Comparison of ENCODE assay signal across 9 cellular contexts in the genomic region with DNA sequence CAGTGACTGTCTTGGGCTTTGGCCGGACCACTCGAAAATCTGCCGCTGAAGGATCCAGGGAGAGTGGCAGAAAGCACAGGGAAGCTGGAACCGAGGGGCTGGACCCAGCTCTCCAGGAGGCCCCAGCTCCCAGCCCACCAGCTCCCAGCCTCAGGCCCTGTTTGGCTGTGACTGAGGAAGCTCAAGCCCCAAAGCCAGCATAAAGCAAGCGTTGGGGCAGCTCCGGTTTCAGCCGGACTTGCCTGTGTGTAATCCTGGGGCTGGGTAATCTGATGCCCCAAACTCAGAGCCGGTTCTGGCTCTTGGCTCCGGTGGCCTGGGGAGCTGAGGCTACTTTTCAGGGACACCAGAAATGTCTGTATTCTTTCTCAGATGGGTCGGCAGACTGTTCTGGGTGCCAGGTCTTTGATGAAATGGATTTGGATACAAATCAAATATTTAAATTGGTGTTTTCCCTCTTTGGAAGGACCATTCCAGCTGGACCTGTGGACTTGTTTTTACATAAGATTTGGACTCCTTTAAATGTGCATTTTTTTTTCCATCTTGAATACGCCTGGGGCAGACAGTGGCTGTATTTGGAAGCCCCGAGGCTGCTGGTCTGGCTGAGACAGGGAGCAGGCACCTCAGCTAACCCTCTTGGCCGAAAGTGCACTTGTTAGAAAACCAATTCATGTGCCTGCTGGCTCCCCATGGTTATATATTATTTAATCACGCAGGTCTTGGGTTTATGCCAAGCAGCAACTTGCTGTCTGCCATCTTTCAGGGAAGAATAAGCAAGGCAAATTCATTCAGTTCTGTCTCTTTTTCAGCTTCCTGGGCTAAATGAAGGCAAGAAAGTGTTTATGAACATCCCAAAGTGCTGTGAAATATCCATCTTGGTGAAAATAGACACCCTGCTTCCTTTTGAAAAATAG. TPM values are rescaled to one million over a fixed set of nuclear protein-coding genes. Genes with fewer than 3 reads are reported as not detected.
DNase-seq lines count a peak whose midpoint lies in the region; ATAC-seq, FAIRE-seq and TF ChIP-seq lines count a peak whose summit lies in the region.
"Had no signal": no experiment of that assay in that cellular context is flagged by ENCODE, and none has a peak within 500 bp of the region (broad histone marks: within the 10 kb centered on the region; RNA-seq: fewer than 3 reads in every experiment).

No MANE protein-coding gene starts in this region.

- H3K27ac ChIP-seq in psoas muscle, result peak overlapping the region; percentile 51

- no peaks in the 10 kb centered on the region for H3K4me1 Mint-ChIP-seq in stimulated activated memory B cell treated with anti-CD40 and anti-IgM and Interleukin-4, amounts not matched to agents 10 μg/mL and 1 μg/mL and 100 μg/mL, for 72 hours
- H3K4me1 Mint-ChIP-seq: memory B cell had no signal

- DNase-seq in EL (peak; percentile 25), NCI-H510A (lab: John Stamatoyannopoulos, UW) (peak; percentile 15), fibroblast of the conjunctiva (ENCODE audit: low read depth) (peak; percentile 57), psoas muscle (peak; percentile 61 to 84), D721Med (ENCODE audit: insufficient read length, low spot score) (no peak)

- intact Hi-C loops in psoas muscle (cut with DNase I), result no loop called here

- H3K9me3 Mint-ChIP-seq in stimulated activated memory B cell treated with anti-CD40 and anti-IgM and Interleukin-4, amounts not matched to agents 10 μg/mL and 1 μg/mL and 100 μg/mL, for 72 hours, result peaks cover 11% of the 10 kb centered on the region

- WGBS in psoas muscle, 3 donors, result 13 to 20% (median 18%) methylated on average over 14 of the region's 14 CpGs

- H3K4me3 Mint-ChIP-seq in stimulated activated memory B cell treated with anti-CD40 and anti-IgM and Interleukin-4, amounts not matched to agents 10 μg/mL and 1 μg/mL and 100 μg/mL, for 72 hours, result no peak overlapping the region
- H3K4me3 Mint-ChIP-seq: memory B cell had no signal

- ATAC-seq in psoas muscle (peak; percentile 92 to 97 (median 94)), GM19467 (IDR thresholded peaks at IDR 0.05; ENCODE audit: unreplicated experiment) (no peak), HG03135 (IDR thresholded peaks at IDR 0.05; ENCODE audit: unreplicated experiment) (no peak)
- ATAC-seq in stimulated activated memory B cell treated with anti-CD40 and anti-IgM and Interleukin-4, amounts not matched to agents 10 μg/mL and 1 μg/mL and 100 μg/mL, for 72 hours, result no peak

- H3K4me3 ChIP-seq in psoas muscle, result peak overlapping the region; percentile 37

- H3K27me3 Mint-ChIP-seq in stimulated activated memory B cell treated with anti-CD40 and anti-IgM and Interleukin-4, amounts not matched to agents 10 μg/mL and 1 μg/mL and 100 μg/mL, for 72 hours, result peaks cover 47% of the 10 kb centered on the region

- no peaks in the 10 kb centered on the region for H3K36me3 ChIP-seq in psoas muscle (ENCODE audit: insufficient read depth in 1 of 2, low read depth in 1 of 2)

- no peaks in the 10 kb centered on the region for H3K27me3 ChIP-seq in psoas muscle (ENCODE audit: insufficient read depth in 3 of 3, low read length in 2 of 3)

- no peak for TF ChIP-seq CTCF in psoas muscle (IDR thresholded peaks at IDR 0.05)
- no peak for TF ChIP-seq CTCF in D721Med (IDR thresholded peaks at IDR 0.05; ENCODE audit: insufficient read depth, missing control alignments)

- no peak overlapping the region for H3K27ac Mint-ChIP-seq in stimulated activated memory B cell treated with anti-CD40 and anti-IgM and Interleukin-4, amounts not matched to agents 10 μg/mL and 1 μg/mL and 100 μg/mL, for 72 hours
- H3K27ac Mint-ChIP-seq: memory B cell had no signal

- peaks cover 2% of the 10 kb centered on the region for H3K9me3 ChIP-seq in psoas muscle

- FAIRE-seq in D721Med (lab: Jason Lieb, UNC), result no peak

- peaks cover 10% of the 10 kb centered on the region for H3K36me3 Mint-ChIP-seq in stimulated activated memory B cell treated with anti-CD40 and anti-IgM and Interleukin-4, amounts not matched to agents 10 μg/mL and 1 μg/mL and 100 μg/mL, for 72 hours

- peaks cover 18% of the 10 kb centered on the region for H3K4me1 ChIP-seq in psoas muscle

RNA-seq across cellular contexts. Expression of gene RPP40, which starts 29.6 kb away (rescaled TPM):
- total RNA-seq in psoas muscle, result 10 to 100 TPM in 1 of 4 donors, 1 to 10 TPM in 3; 4.2 to 11.8 (median 5.4) TPM
- 10 to 100 TPM in 1 of 3 donors, 1 to 10 TPM in 2; 9.3 to 34.5 (median 9.6) TPM for polyA plus RNA-seq in psoas muscle

Comparison
In these comparisons a context has a peak if more than half of its experiments do, and no peak if none do; other contexts are left out.
1. ATAC-seq: peak in psoas muscle (4 of 4); none in stimulated activated memory B cell treated with anti-CD40 and anti-IgM and Interleukin-4, amounts not matched to agents 10 μg/mL and 1 μg/mL and 100 μg/mL, for 72 hours (single experiment), GM19467 (single experiment) and HG03135 (single experiment).